14 cellular contexts compared by ENCODE assay signal in genomic region chr14:99550387-99550992, GRCh38.
"Had no signal": no experiment of that assay in that cellular context is flagged by ENCODE, and none has a peak within 500 bp of the region (broad histone marks: within the 10 kb centered on the region; RNA-seq: fewer than 3 reads in every experiment).

No MANE protein-coding gene starts in this region.

- H3K27me3 Mint-ChIP-seq: activated CD4-positive, alpha-beta memory T cell treated with anti-CD3 and anti-CD28 coated beads, Interleukin-2, amount 10 ng/mL, durations not matched to agents 7 days and 5 days; activated CD4-positive, alpha-beta T cell treated with anti-CD3 and anti-CD28 coated beads for 36 hours; activated naive CD4-positive, alpha-beta T cell treated with anti-CD3 and anti-CD28 coated beads, Interleukin-2, amount 50 U/mL, for 24 hours; central memory CD8-positive, alpha-beta T cell had no signal

- H3K36me3 ChIP-seq: uterus had no signal

- DNase-seq: activated CD4-positive, alpha-beta memory T cell treated with anti-CD3 and anti-CD28 coated beads, Interleukin-2, amount 10 ng/mL, durations not matched to agents 7 days and 5 days; activated CD4-positive, alpha-beta T cell treated with anti-CD3 and anti-CD28 coated beads for 36 hours; activated effector memory CD4-positive, alpha-beta T cell treated with anti-CD3 and anti-CD28 coated beads, Interleukin-2, amount 50 U/mL, for 16 hours; activated T-cell treated with anti-CD3 and anti-CD28 coated beads, Interleukin-2, amount 50 U/mL, for 48 hours; amygdala; body of pancreas; cortex of kidney; effector CD8-positive, alpha-beta T cell; foreskin melanocyte; stimulated activated CD4-positive, alpha-beta T cell treated with anti-CD3 and anti-CD28 coated beads, Interleukin-1b, Interleukin-23, amount 100 ng/mL, for 48 hours; uterus had no signal

- H3K36me3 Mint-ChIP-seq: activated naive CD4-positive, alpha-beta T cell treated with anti-CD3 and anti-CD28 coated beads, Interleukin-2, amount 50 U/mL, for 24 hours had no signal

- H3K9me3 ChIP-seq: body of pancreas, uterus had no signal

- H3K4me3 Mint-ChIP-seq: activated CD4-positive, alpha-beta memory T cell treated with anti-CD3 and anti-CD28 coated beads, Interleukin-2, amount 10 ng/mL, durations not matched to agents 7 days and 5 days; activated CD4-positive, alpha-beta T cell treated with anti-CD3 and anti-CD28 coated beads for 36 hours; activated naive CD4-positive, alpha-beta T cell treated with anti-CD3 and anti-CD28 coated beads, Interleukin-2, amount 50 U/mL, for 24 hours; central memory CD8-positive, alpha-beta T cell had no signal

- H3K27me3 ChIP-seq: body of pancreas, uterus had no signal

- H3K27ac ChIP-seq: uterus, VCaP had no signal

- H3K9me3 Mint-ChIP-seq: activated CD4-positive, alpha-beta memory T cell treated with anti-CD3 and anti-CD28 coated beads, Interleukin-2, amount 10 ng/mL, durations not matched to agents 7 days and 5 days; activated naive CD4-positive, alpha-beta T cell treated with anti-CD3 and anti-CD28 coated beads, Interleukin-2, amount 50 U/mL, for 24 hours; central memory CD8-positive, alpha-beta T cell had no signal

- ATAC-seq: activated CD4-positive, alpha-beta T cell treated with anti-CD3 and anti-CD28 coated beads for 36 hours; body of pancreas had no signal

- H3K4me3 ChIP-seq: body of pancreas, uterus had no signal

- H3K4me1 Mint-ChIP-seq: activated CD4-positive, alpha-beta memory T cell treated with anti-CD3 and anti-CD28 coated beads, Interleukin-2, amount 10 ng/mL, durations not matched to agents 7 days and 5 days; activated CD4-positive, alpha-beta T cell treated with anti-CD3 and anti-CD28 coated beads for 36 hours; activated naive CD4-positive, alpha-beta T cell treated with anti-CD3 and anti-CD28 coated beads, Interleukin-2, amount 50 U/mL, for 24 hours had no signal

- H3K27ac Mint-ChIP-seq: activated CD4-positive, alpha-beta memory T cell treated with anti-CD3 and anti-CD28 coated beads, Interleukin-2, amount 10 ng/mL, durations not matched to agents 7 days and 5 days; activated CD4-positive, alpha-beta T cell treated with anti-CD3 and anti-CD28 coated beads for 36 hours; activated naive CD4-positive, alpha-beta T cell treated with anti-CD3 and anti-CD28 coated beads, Interleukin-2, amount 50 U/mL, for 24 hours had no signal

- H3K4me1 ChIP-seq: uterus had no signal
